Comparison of ENCODE assay signal across 1 cellular context in genomic region chr12:125331342-125332052, GRCh38.
TF ChIP-seq lines count a peak whose summit lies in the region.

No MANE protein-coding gene starts in this region.

TF ChIP-seq in GM12878, 131 proteins besides CTCF, POLR2A, EP300 and RAD21 (continued from another document):
- no peak for TF ChIP-seq NKRF (conservative IDR thresholded peaks at IDR 0.05)
- TF ChIP-seq ELK1 (IDR thresholded peaks at IDR 0.05; ENCODE audit: low read depth, low read length), result no peak
- TF ChIP-seq FOXK2 (IDR thresholded peaks at IDR 0.05), result no peak
- TF ChIP-seq BCL11A (IDR thresholded peaks at IDR 0.05; ENCODE audit: low read depth, low read length), result no peak
TF ChIP-seq in GM12878: peak in this region for 0.
